In the genomic region with DNA sequence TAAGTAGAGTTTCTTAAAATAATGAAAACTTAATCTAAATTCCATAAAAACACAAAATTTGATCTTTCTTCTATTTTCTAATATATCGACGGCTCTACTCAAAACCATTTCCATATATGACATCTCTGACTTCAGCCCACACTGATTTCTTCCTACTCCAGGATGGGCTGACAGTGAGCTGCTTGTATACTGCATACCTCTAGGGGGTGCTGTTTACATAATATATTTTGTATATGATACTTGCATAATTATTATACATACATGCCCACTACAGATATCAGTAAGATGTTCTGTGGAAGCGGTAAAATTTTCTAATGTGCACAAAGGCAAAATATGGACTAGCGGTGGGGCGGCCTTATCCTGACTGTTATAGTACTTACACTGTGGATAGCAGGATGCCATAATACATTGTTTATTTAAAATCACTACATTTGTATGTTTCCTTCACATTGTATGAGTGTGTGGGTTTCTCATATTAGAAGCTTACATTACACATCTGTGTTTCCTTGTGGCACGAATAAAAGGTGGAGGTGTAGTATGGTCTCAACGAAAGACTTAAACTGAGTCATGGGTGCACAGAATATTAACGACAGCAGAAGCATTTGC, we compare ENCODE assay signal across 9 cellular contexts.
DNase-seq lines count a peak whose midpoint lies in the region; ATAC-seq and TF ChIP-seq lines count a peak whose summit lies in the region.
"Had no signal": no experiment of that assay in that cellular context is flagged by ENCODE, and none has a peak within 500 bp of the region (broad histone marks: within the 10 kb centered on the region; RNA-seq: fewer than 3 reads in every experiment).

No MANE protein-coding gene starts in this region.

- H3K27ac ChIP-seq in thyroid gland: no peak overlapping the region
- H3K27ac ChIP-seq: SJSA1 had no signal

- no peaks in the 10 kb centered on the region for H3K9me3 ChIP-seq in Caco-2
- no peaks in the 10 kb centered on the region for H3K9me3 ChIP-seq in thyroid gland
- H3K9me3 ChIP-seq: SJSA1 had no signal

- H3K27me3 Mint-ChIP-seq in Caco-2 (ENCODE audit: insufficient read depth, unreplicated experiment) (no peaks in the 10 kb centered on the region), nephron progenitor cell (ENCODE audit: low read depth, poor library complexity) (no peaks in the 10 kb centered on the region)

- H3K4me3 ChIP-seq in Caco-2 (ENCODE audit: low read depth, low read length) (no peak overlapping the region), thyroid gland (replicated peaks in 1 of 3) (no peak overlapping the region)
- H3K4me3 ChIP-seq: SJSA1 had no signal

- no peak overlapping the region for H3K27ac Mint-ChIP-seq in Caco-2 (ENCODE audit: unreplicated experiment)
- no peak overlapping the region for H3K27ac Mint-ChIP-seq in nephron progenitor cell

- DNase-seq in Caco-2 (peak in 1 of 2 experiments; percentile 39), NCI-H460 (ENCODE audit: extremely low read depth, low read depth) (peak; percentile 41), T47D (ENCODE audit: low read depth in 1 of 2, low spot score in 1 of 2) (peak; percentile 12 to 46), nephron progenitor cell (no peak), thyroid gland (no peak)
- no peak for DNase-seq in activated T-cell treated with anti-CD3 and anti-CD28 coated beads, Interleukin-2, amount 50 U/mL, for 1 hour

- BruUV-seq in Caco-2 (replicated peaks; lab: Mats Ljungman, UMichigan): no TSS peak

- 72 to 73% methylated on average over 8 of the region's 8 CpGs for WGBS in thyroid gland, 2 donors

- H3K4me1 ChIP-seq in Caco-2 (no peaks in the 10 kb centered on the region), thyroid gland (no peaks in the 10 kb centered on the region)
- H3K4me1 ChIP-seq: SJSA1 had no signal

- no peak for TF ChIP-seq POLR2A in thyroid gland (IDR thresholded peaks at IDR 0.05)

- H3K36me3 ChIP-seq in Caco-2 (ENCODE audit: control insufficient read depth, insufficient read depth, low read length) (no peaks in the 10 kb centered on the region), thyroid gland (no peaks in the 10 kb centered on the region)
- H3K36me3 ChIP-seq: SJSA1 had no signal

- ATAC-seq in GM19324 (IDR thresholded peaks at IDR 0.05; ENCODE audit: low FRiP score, unreplicated experiment) (peak; percentile 68), HG03280 (IDR thresholded peaks at IDR 0.05; ENCODE audit: unreplicated experiment) (peak; percentile 86)

- H3K36me3 Mint-ChIP-seq in Caco-2 (ENCODE audit: insufficient read depth, unreplicated experiment) (no peaks in the 10 kb centered on the region), nephron progenitor cell (ENCODE audit: low read depth) (no peaks in the 10 kb centered on the region)

- POLR2A ChIA-PET in Caco-2 (lab: Charles Lee): no interaction called here

- CTCF ChIA-PET in Caco-2 (lab: Charles Lee): interaction anchor here (0.5 to 1.2 kb wide), 4 partner anchors 19 to 509 kb away, joined by 3 to 6 read pairs (median 4); no protein-coding TSS in a partner anchor

- H3K4me3 Mint-ChIP-seq in Caco-2 (ENCODE audit: unreplicated experiment) (no peak overlapping the region), nephron progenitor cell (no peak overlapping the region)

- no peaks in the 10 kb centered on the region for H3K27me3 ChIP-seq in Caco-2 (replicated peaks; ENCODE audit: control insufficient read depth, insufficient read depth, low read length)
- H3K27me3 ChIP-seq in thyroid gland: no peaks in the 10 kb centered on the region
- H3K27me3 ChIP-seq: SJSA1 had no signal

- H3K4me1 Mint-ChIP-seq in Caco-2 (ENCODE audit: low read depth, unreplicated experiment) (no peaks in the 10 kb centered on the region), nephron progenitor cell (no peaks in the 10 kb centered on the region)

- in situ Hi-C loops in T47D (cut with HindIII; ENCODE audit: low pct_unique_long_range_greater_than_20kb, low sequenced_read_pairs): no loop called here

- TF ChIP-seq CTCF in Caco-2 (IDR thresholded peaks at IDR 0.05; ENCODE audit: insufficient read depth in 1 of 2, low read depth in 1 of 2, low read length in 1 of 2, severe bottlenecking in 1 of 2, unreplicated experiment in 1 of 2) (peak; percentile 62 to 71), nephron progenitor cell (IDR thresholded peaks at IDR 0.05) (peak; percentile 75), thyroid gland (IDR thresholded peaks at IDR 0.05) (peak in 2 of 6 experiments; percentile 26 to 38)

- intact Hi-C loops in Caco-2 (cut with micrococcal nuclease; ENCODE audit: unreplicated experiment) (loop anchor here (1.0 kb wide), 1 partner anchor 186 kb away; no protein-coding TSS in a partner anchor), thyroid gland (cut with DNase I) (no loop called here)

- H3K9me3 Mint-ChIP-seq in Caco-2 (ENCODE audit: unreplicated experiment): no peaks in the 10 kb centered on the region
- no peaks in the 10 kb centered on the region for H3K9me3 Mint-ChIP-seq in nephron progenitor cell

Comparison
In these comparisons a context has a peak if more than half of its experiments do, and no peak if none do; other contexts are left out.
1. DNase-seq: peak in NCI-H460 (single experiment) and T47D (2 of 2); none in nephron progenitor cell (single experiment), activated T-cell treated with anti-CD3 and anti-CD28 coated beads, Interleukin-2, amount 50 U/mL, for 1 hour (single experiment) and thyroid gland (0 of 2).